19 cellular contexts compared by ENCODE assay signal in genomic region chr6:124722479-124722878, GRCh38.
DNase-seq lines count a peak whose midpoint lies in the region; ATAC-seq, FAIRE-seq and TF ChIP-seq lines count a peak whose summit lies in the region.
"Had no signal": no experiment of that assay in that cellular context is flagged by ENCODE, and none has a peak within 500 bp of the region (broad histone marks: within the 10 kb centered on the region; RNA-seq: fewer than 3 reads in every experiment).

No MANE protein-coding gene starts in this region.

- no peaks in the 10 kb centered on the region for H4K20me1 ChIP-seq in GM23338 (replicated peaks; ENCODE audit: insufficient read depth)
- H4K20me1 ChIP-seq in K562 (replicated peaks; ENCODE audit: control insufficient read depth, insufficient read depth, low read length), result no peaks in the 10 kb centered on the region

- no peaks in the 10 kb centered on the region for H3K79me2 ChIP-seq in GM23338 (replicated peaks; ENCODE audit: insufficient read depth)
- H3K79me2 ChIP-seq in K562 (ENCODE audit: control insufficient read depth, insufficient read depth, low read length), result no peaks in the 10 kb centered on the region

- TF ChIP-seq EP300 in K562 (IDR thresholded peaks at IDR 0.05; ENCODE audit: low read length), result no peak

- H3K4me3 ChIP-seq in GM23338 (no peak overlapping the region), K562 (no peak overlapping the region), breast epithelium (no peak overlapping the region)

- TF ChIP-seq CTCF in GM23338 (conservative IDR thresholded peaks at IDR 0.05; ENCODE audit: low read depth in 2 of 2) (peak in 1 of 2 experiments; percentile 51; a peak in 2 of 4 replicates), K562 (IDR thresholded peaks at IDR 0.05 in 2 of 3, conservative IDR thresholded peaks at IDR 0.05 in 1 of 3; ENCODE audit: insufficient read depth in 2 of 3, low read depth in 1 of 3, low read length in 3 of 3) (no peak), nephron (IDR thresholded peaks at IDR 0.05; ENCODE audit: unreplicated experiment in 3 of 3) (no peak), breast epithelium (IDR thresholded peaks at IDR 0.05) (no peak)

- H3K36me3 Mint-ChIP-seq in GM23338 (ENCODE audit: low read depth) (peaks cover 4% of the 10 kb centered on the region; the same call in 2 of the 3 replicates), nephron (ENCODE audit: low read depth) (no peaks in the 10 kb centered on the region)
- H3K36me3 Mint-ChIP-seq: CD4-positive, alpha-beta memory T cell had no signal

- H3K9me1 ChIP-seq in K562 (ENCODE audit: control insufficient read depth, insufficient read depth, low read length), result no peaks in the 10 kb centered on the region

- no TSS peak for BruUV-seq in K562 (replicated peaks; lab: Mats Ljungman, UMichigan)

- no peaks in the 10 kb centered on the region for H3K27me3 Mint-ChIP-seq in GM23338 (ENCODE audit: insufficient read depth, low read depth, poor library complexity)
- H3K27me3 Mint-ChIP-seq in nephron (ENCODE audit: low read depth), result no peaks in the 10 kb centered on the region
- H3K27me3 Mint-ChIP-seq: CD4-positive, alpha-beta memory T cell had no signal

- DNase-seq in GM23338 (ENCODE audit: low spot score), result peak; percentile 11
- DNase-seq in OCI-M1 (lab: John Stamatoyannopoulos, UW), result peak; percentile 17
- peak in 2 of 4 experiments; percentile 7 to 11 for DNase-seq in K562 (ENCODE audit: extremely low read depth in 1 of 4, low spot score in 3 of 4)
- DNase-seq in NCI-H1105 (lab: John Stamatoyannopoulos, UW), result no peak
- DNase-seq in breast epithelium (ENCODE audit: low spot score in 2 of 2), result no peak
- DNase-seq: C1 segment of cervical spinal cord; Calu3; CD4-positive, alpha-beta memory T cell; COR-L47; DMS53; DMS79 treated with DMSO at 0.1 percent for 48 hours; GF-D8; GOT3; H7; HCEC 1CT had no signal

- TF ChIP-seq RAD21 in K562 (CRISPR knock-in tag; conservative IDR thresholded peaks at IDR 0.05 in 1 of 2, IDR thresholded peaks at IDR 0.05 in 1 of 2), result no peak

- intact Hi-C loops in K562 (cut with micrococcal nuclease), result no loop called here
- intact Hi-C loops in breast epithelium (cut with DNase I; ENCODE audit: low total_unique reads), result no loop called here

- no peak for TF ChIP-seq POLR2A in K562 (conservative IDR thresholded peaks at IDR 0.05)
- no peak for TF ChIP-seq POLR2A in breast epithelium (IDR thresholded peaks at IDR 0.05)

- 24% methylated on average over 2 of the region's 2 CpGs for WGBS in K562 (ENCODE audit: insufficient coverage, low coverage, missing lambda C conversion rate)

- CTCF ChIA-PET in K562 (lab: Yijun Ruan, JAX; ENCODE audit: low intra/inter-chr PET ratio), result no interaction called here

- no peak overlapping the region for H3K27ac ChIP-seq in GM23338 (ENCODE audit: low read depth)
- H3K27ac ChIP-seq in K562 (ENCODE audit: extremely low read depth, low read depth, low read length), result peak overlapping the region; percentile 72; the same call in 1 of the 3 replicates
- H3K27ac ChIP-seq in breast epithelium, result no peak overlapping the region

- H3K4me2 ChIP-seq in GM23338, result no peak overlapping the region
- H3K4me2 ChIP-seq in K562 (ENCODE audit: insufficient read depth, low read length), result no peak overlapping the region; the same call in 1 of the 2 replicates

- H3K4me3 Mint-ChIP-seq in GM23338 (no peak overlapping the region), nephron (no peak overlapping the region)
- H3K4me3 Mint-ChIP-seq: CD4-positive, alpha-beta memory T cell had no signal

- H3K36me3 ChIP-seq in GM23338 (ENCODE audit: insufficient read depth) (no peaks in the 10 kb centered on the region), K562 (ENCODE audit: control insufficient read depth, insufficient read depth, low read length) (no peaks in the 10 kb centered on the region), breast epithelium (no peaks in the 10 kb centered on the region)

- no peaks in the 10 kb centered on the region for H3K9me3 ChIP-seq in K562 (replicated peaks; ENCODE audit: control insufficient read depth, insufficient read depth, low read depth, low read length)
- no peaks in the 10 kb centered on the region for H3K9me3 ChIP-seq in breast epithelium

- in situ Hi-C loops in K562 (cut with MboI), result no loop called here

- H3K4me1 Mint-ChIP-seq in GM23338 (peaks cover 3% of the 10 kb centered on the region; the same call in 1 of the 3 replicates), nephron (peaks cover 35% of the 10 kb centered on the region)
- H3K4me1 Mint-ChIP-seq: CD4-positive, alpha-beta memory T cell had no signal

- no peak overlapping the region for H3K9ac ChIP-seq in K562 (ENCODE audit: insufficient read depth in 1 of 2, low read depth in 2 of 2, low read length in 2 of 2)

- H3K27me3 ChIP-seq in GM23338 (ENCODE audit: insufficient read depth), result no peaks in the 10 kb centered on the region
- no peaks in the 10 kb centered on the region for H3K27me3 ChIP-seq in K562 (ENCODE audit: control insufficient read depth in 2 of 2, insufficient read depth in 2 of 2, low read length in 2 of 2)
- H3K27me3 ChIP-seq in breast epithelium, result no peaks in the 10 kb centered on the region

- ATAC-seq in GM23338 (peak; percentile 44; the same call in 2 of the 3 replicates), K562 (peak; percentile 83), GM19452 (IDR thresholded peaks at IDR 0.05; ENCODE audit: unreplicated experiment) (no peak)

- H3K9me3 Mint-ChIP-seq in GM23338 (peaks cover 4% of the 10 kb centered on the region; the same call in 1 of the 3 replicates), nephron (peaks cover 3% of the 10 kb centered on the region)

- no peak for FAIRE-seq in K562 (lab: Jason Lieb, UNC)
- FAIRE-seq: GM12891, GM18507 had no signal

- POLR2A ChIA-PET in K562 (lab: Yijun Ruan, JAX), result no interaction called here

- H3K27ac Mint-ChIP-seq in GM23338 (no peak overlapping the region), nephron (peak overlapping the region in 2 of 3 experiments; percentile 65 to 67)
- H3K27ac Mint-ChIP-seq: CD4-positive, alpha-beta memory T cell had no signal

- no peaks in the 10 kb centered on the region for H3F3A ChIP-seq in GM23338 (replicated peaks; ENCODE audit: low read depth)

- no peaks in the 10 kb centered on the region for H3K9me2 ChIP-seq in GM23338 (ENCODE audit: insufficient read depth)

- H3K4me1 ChIP-seq in GM23338 (ENCODE audit: insufficient read depth) (no peaks in the 10 kb centered on the region), K562 (replicated peaks in 1 of 2; ENCODE audit: control insufficient read depth in 2 of 2, insufficient read depth in 2 of 2, low read length in 2 of 2) (no peaks in the 10 kb centered on the region), breast epithelium (no peaks in the 10 kb centered on the region)

- H2AFZ ChIP-seq in GM23338 (no peak overlapping the region), K562 (ENCODE audit: low read depth, low read length) (peak overlapping the region; percentile 70)

TF ChIP-seq in GM23338, 12 proteins besides CTCF, POLR2A, EP300 and RAD21 (continues in another document):
- TF ChIP-seq EZH2 (IDR thresholded peaks at IDR 0.05; ENCODE audit: low read depth, unreplicated experiment), result no peak
- TF ChIP-seq, protein P1, sequence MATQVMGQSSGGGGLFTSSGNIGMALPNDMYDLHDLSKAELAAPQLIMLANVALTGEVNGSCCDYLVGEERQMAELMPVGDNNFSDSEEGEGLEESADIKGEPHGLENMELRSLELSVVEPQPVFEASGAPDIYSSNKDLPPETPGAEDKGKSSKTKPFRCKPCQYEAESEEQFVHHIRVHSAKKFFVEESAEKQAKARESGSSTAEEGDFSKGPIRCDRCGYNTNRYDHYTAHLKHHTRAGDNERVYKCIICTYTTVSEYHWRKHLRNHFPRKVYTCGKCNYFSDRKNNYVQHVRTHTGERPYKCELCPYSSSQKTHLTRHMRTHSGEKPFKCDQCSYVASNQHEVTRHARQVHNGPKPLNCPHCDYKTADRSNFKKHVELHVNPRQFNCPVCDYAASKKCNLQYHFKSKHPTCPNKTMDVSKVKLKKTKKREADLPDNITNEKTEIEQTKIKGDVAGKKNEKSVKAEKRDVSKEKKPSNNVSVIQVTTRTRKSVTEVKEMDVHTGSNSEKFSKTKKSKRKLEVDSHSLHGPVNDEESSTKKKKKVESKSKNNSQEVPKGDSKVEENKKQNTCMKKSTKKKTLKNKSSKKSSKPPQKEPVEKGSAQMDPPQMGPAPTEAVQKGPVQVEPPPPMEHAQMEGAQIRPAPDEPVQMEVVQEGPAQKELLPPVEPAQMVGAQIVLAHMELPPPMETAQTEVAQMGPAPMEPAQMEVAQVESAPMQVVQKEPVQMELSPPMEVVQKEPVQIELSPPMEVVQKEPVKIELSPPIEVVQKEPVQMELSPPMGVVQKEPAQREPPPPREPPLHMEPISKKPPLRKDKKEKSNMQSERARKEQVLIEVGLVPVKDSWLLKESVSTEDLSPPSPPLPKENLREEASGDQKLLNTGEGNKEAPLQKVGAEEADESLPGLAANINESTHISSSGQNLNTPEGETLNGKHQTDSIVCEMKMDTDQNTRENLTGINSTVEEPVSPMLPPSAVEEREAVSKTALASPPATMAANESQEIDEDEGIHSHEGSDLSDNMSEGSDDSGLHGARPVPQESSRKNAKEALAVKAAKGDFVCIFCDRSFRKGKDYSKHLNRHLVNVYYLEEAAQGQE (IDR thresholded peaks at IDR 0.05; ENCODE audit: unreplicated experiment), result no peak

TF ChIP-seq in K562, 482 proteins besides CTCF, POLR2A, EP300 and RAD21:
- TF ChIP-seq NONO (IDR thresholded peaks at IDR 0.05; ENCODE audit: low read depth in 2 of 2, low read length in 1 of 2) (no peak), BHLHE40 (IDR thresholded peaks at IDR 0.05; ENCODE audit: low read length) (peak; percentile 42), CBX1 (IDR thresholded peaks at IDR 0.05; ENCODE audit: low read depth) (no peak), ZNF408 (CRISPR knock-in tag; IDR thresholded peaks at IDR 0.05; ENCODE audit: low read depth) (no peak), SAFB2 (IDR thresholded peaks at IDR 0.05; ENCODE audit: borderline replicate concordance, low read depth, low read length, severe bottlenecking) (no peak), KDM2B (CRISPR knock-in tag; IDR thresholded peaks at IDR 0.05) (no peak), ZNF316 (IDR thresholded peaks at IDR 0.05) (no peak)
- TF ChIP-seq, protein P2, sequence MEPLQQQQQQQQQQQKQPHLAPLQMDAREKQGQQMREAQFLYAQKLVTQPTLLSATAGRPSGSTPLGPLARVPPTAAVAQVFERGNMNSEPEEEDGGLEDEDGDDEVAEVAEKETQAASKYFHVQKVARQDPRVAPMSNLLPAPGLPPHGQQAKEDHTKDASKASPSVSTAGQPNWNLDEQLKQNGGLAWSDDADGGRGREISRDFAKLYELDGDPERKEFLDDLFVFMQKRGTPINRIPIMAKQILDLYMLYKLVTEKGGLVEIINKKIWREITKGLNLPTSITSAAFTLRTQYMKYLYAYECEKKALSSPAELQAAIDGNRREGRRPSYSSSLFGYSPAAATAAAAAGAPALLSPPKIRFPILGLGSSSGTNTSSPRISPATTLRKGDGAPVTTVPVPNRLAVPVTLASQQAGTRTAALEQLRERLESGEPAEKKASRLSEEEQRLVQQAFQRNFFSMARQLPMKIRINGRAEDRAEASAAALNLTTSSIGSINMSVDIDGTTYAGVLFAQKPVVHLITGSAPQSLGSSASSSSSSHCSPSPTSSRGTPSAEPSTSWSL (CRISPR knock-in tag; IDR thresholded peaks at IDR 0.05; ENCODE audit: borderline replicate concordance), result no peak

Comparison
In these comparisons a context has a peak if more than half of its experiments do, and no peak if none do; other contexts are left out.
1. DNase-seq: peak in GM23338 (single experiment) and OCI-M1 (single experiment); none in NCI-H1105 (single experiment) and breast epithelium (0 of 2).